Comparison of ENCODE assay signal across 9 cellular contexts in the genomic region with DNA sequence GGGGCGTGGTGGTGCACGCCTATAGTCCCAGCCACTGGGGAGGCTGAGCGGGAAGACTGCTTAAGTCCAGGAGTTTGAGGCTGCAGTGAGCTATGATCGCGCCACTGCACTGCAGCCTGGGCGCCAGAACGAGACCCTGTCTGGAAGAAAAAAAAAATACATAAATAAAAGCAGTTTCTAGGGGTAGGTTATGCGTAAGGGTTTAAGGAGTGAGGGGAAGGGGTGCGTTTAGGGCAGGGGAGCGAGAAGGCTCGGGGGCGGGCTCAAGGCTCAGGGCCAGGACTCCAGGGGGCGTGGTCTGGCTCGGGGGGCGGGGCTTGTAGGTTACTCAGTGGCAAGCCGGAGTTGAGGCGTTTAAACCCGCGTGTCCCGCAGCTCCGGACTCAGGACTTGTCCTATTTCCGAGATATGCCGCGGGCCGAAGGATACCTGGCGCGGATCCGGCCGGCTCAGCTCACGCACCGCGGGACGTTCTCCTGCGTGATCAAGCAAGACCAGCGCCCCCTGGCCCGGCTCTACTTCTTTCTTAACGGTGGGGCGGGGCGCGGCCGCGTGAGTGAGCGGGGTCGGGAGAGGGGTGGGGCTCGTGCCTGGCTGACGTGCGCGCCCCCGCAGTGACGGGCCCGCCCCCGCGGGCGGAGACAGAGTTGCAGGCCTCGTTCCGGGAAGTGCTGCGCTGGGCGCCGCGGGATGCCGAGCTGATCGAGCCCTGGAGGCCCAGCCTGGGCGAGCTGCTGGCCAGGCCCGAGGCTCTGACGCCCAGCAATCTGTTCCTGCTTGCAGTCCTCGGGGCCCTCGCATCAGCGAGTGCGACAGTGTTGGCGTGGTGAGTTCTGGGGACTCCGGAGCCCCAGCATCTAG. TPM values are rescaled to one million over a fixed set of nuclear protein-coding genes. Genes with fewer than 3 reads are reported as not detected.
DNase-seq lines count a peak whose midpoint lies in the region; ATAC-seq and TF ChIP-seq lines count a peak whose summit lies in the region.
"Had no signal": no experiment of that assay in that cellular context is flagged by ENCODE, and none has a peak within 500 bp of the region (broad histone marks: within the 10 kb centered on the region; RNA-seq: fewer than 3 reads in every experiment).

No MANE protein-coding gene starts in this region.

- TF ChIP-seq CTCF in OCI-LY3 (IDR thresholded peaks at IDR 0.05; ENCODE audit: low read depth, low read length), result peak; percentile 60
- peak; percentile 37 for TF ChIP-seq CTCF in epithelial cell of proximal tubule (conservative IDR thresholded peaks at IDR 0.05; ENCODE audit: low read depth, low read length)

- ATAC-seq in GM19324 (IDR thresholded peaks at IDR 0.05; ENCODE audit: low FRiP score, unreplicated experiment) (peak; percentile 95), HG03469 (IDR thresholded peaks at IDR 0.05; ENCODE audit: unreplicated experiment) (peak; percentile 68)

- H3K27ac ChIP-seq in BLaER1 treated with 17β-estradiol and CSF1 and Interleukin-3, amounts not matched to agents 10 nM and 100 nM, result peak overlapping the region; percentile 91 to 96 (median 94)
- H3K27ac ChIP-seq in OCI-LY3 (ENCODE audit: low read length), result peak overlapping the region; percentile 52

- peak overlapping the region; percentile 89 to 99 (median 94) for H3K9ac ChIP-seq in BLaER1 treated with 17β-estradiol and CSF1 and Interleukin-3, amounts not matched to agents 10 nM and 100 nM
- H3K9ac ChIP-seq in OCI-LY3 (ENCODE audit: low read length) (peak overlapping the region; percentile 92), mucosa of stomach (ENCODE audit: low read length) (peak overlapping the region; percentile 85)

- no peaks in the 10 kb centered on the region for H3K9me3 ChIP-seq in BLaER1 treated with 17β-estradiol and CSF1 and Interleukin-3, amounts not matched to agents 10 nM and 100 nM (replicated peaks in 1 of 11)
- no peaks in the 10 kb centered on the region for H3K9me3 ChIP-seq in OCI-LY3 (ENCODE audit: insufficient read depth, low read length)
- no peaks in the 10 kb centered on the region for H3K9me3 ChIP-seq in mucosa of stomach (ENCODE audit: control insufficient read depth, low read length)

- DNase-seq in activated T-cell treated with anti-CD3 and anti-CD28 coated beads for 48 hours (ENCODE audit: low read depth) (peak; percentile 97), epithelial cell of proximal tubule (ENCODE audit: low read depth) (no peak)
- peak; percentile 92 to 94 for DNase-seq in stimulated activated CD8-positive, alpha-beta memory T cell treated with anti-CD3 and anti-CD28 coated beads, Interleukin-4, amount 100 ng/mL, for 4 hours (ENCODE audit: low read depth in 2 of 2, low spot score in 1 of 2)

- peaks cover 7 to 46% (median 20%) of the 10 kb centered on the region in 11 experiments; a peak in 15 of 22 replicates for H4K20me1 ChIP-seq in BLaER1 treated with 17β-estradiol and CSF1 and Interleukin-3, amounts not matched to agents 10 nM and 100 nM
- no peaks in the 10 kb centered on the region for H4K20me1 ChIP-seq in OCI-LY3 (ENCODE audit: insufficient read depth, low read length)

- peak overlapping the region; percentile 84 to 96 (median 92) for H3K4me2 ChIP-seq in BLaER1 treated with 17β-estradiol and CSF1 and Interleukin-3, amounts not matched to agents 10 nM and 100 nM
- peak overlapping the region; percentile 67 for H3K4me2 ChIP-seq in OCI-LY3 (ENCODE audit: low read length)

- H3K27me3 ChIP-seq in BLaER1 treated with 17β-estradiol and CSF1 and Interleukin-3, amounts not matched to agents 10 nM and 100 nM, result peaks cover 0 to 21% (median 13%) of the 10 kb centered on the region in 11 experiments; a peak in 16 of 22 replicates
- H3K27me3 ChIP-seq in OCI-LY3 (ENCODE audit: low read depth, low read length), result no peaks in the 10 kb centered on the region
- H3K27me3 ChIP-seq in mucosa of stomach (ENCODE audit: control insufficient read depth, insufficient read depth, low read length), result peaks cover 5% of the 10 kb centered on the region

- H3K36me3 ChIP-seq in BLaER1 treated with 17β-estradiol and CSF1 and Interleukin-3, amounts not matched to agents 10 nM and 100 nM, result peaks cover 43 to 69% (median 66%) of the 10 kb centered on the region in 11 experiments
- H3K36me3 ChIP-seq in OCI-LY3 (replicated peaks; ENCODE audit: low read depth, low read length) (peaks cover 15% of the 10 kb centered on the region), mucosa of stomach (ENCODE audit: control insufficient read depth, insufficient read depth, low read length) (no peaks in the 10 kb centered on the region)

- peaks cover 13% of the 10 kb centered on the region for H3K79me2 ChIP-seq in OCI-LY3 (ENCODE audit: low read length)

- peak overlapping the region; percentile 75 for H2AFZ ChIP-seq in OCI-LY3 (ENCODE audit: low read depth, low read length)

- peak overlapping the region; percentile 63 to 89 (median 80) for H3K4me3 ChIP-seq in BLaER1 treated with 17β-estradiol and CSF1 and Interleukin-3, amounts not matched to agents 10 nM and 100 nM
- H3K4me3 ChIP-seq in OCI-LY3 (ENCODE audit: low read length) (peak overlapping the region; percentile 87), epithelial cell of proximal tubule (ENCODE audit: low read depth, low read length) (peak overlapping the region; percentile 72), mucosa of stomach (ENCODE audit: low read length) (peak overlapping the region; percentile 39)

- peaks cover 22 to 67% (median 40%) of the 10 kb centered on the region in 10 experiments for H3K4me1 ChIP-seq in BLaER1 treated with 17β-estradiol and CSF1 and Interleukin-3, amounts not matched to agents 10 nM and 100 nM
- peaks cover 8% of the 10 kb centered on the region; the same call in 1 of the 2 replicates for H3K4me1 ChIP-seq in OCI-LY3 (ENCODE audit: low read length)
- peaks cover 21% of the 10 kb centered on the region for H3K4me1 ChIP-seq in mucosa of stomach (ENCODE audit: control insufficient read depth, insufficient read depth, low read length)

RNA-seq across cellular contexts. Expression of a gene that starts 10.8 kb away (rescaled TPM):
- total RNA-seq in epithelial cell of proximal tubule, result 4.7 and 4.9 TPM in 2 replicates

RNA-seq across cellular contexts. Expression of a gene that starts 19.9 kb away (rescaled TPM):
- 0.35 TPM in 1 of 2 replicates, not detected in the other for total RNA-seq in epithelial cell of proximal tubule
- total RNA-seq: T-helper 2 cell treated with Interferon-gamma antibody and Interleukin-4, amounts not matched to agents 100 ng/mL and 5 ng/mL, for 36 hours had no signal

RNA-seq across cellular contexts. Expression of a gene that starts 47.8 kb away (rescaled TPM):
- total RNA-seq in epithelial cell of proximal tubule, result 0.22 TPM in 1 of 2 replicates, not detected in the other
- total RNA-seq: T-helper 2 cell treated with Interferon-gamma antibody and Interleukin-4, amounts not matched to agents 100 ng/mL and 5 ng/mL, for 36 hours had no signal

RNA-seq across cellular contexts. Expression of a gene that starts 57.1 kb away (rescaled TPM):
- not detected in 2 replicates for total RNA-seq in epithelial cell of proximal tubule
- total RNA-seq: T-helper 2 cell treated with Interferon-gamma antibody and Interleukin-4, amounts not matched to agents 100 ng/mL and 5 ng/mL, for 36 hours had no signal

RNA-seq across cellular contexts. Expression of a gene that starts 57.3 kb away (rescaled TPM):
- not detected in 2 replicates for total RNA-seq in epithelial cell of proximal tubule
- total RNA-seq: T-helper 2 cell treated with Interferon-gamma antibody and Interleukin-4, amounts not matched to agents 100 ng/mL and 5 ng/mL, for 36 hours had no signal
